ENCODE assay signal across 28 cellular contexts in genomic region chr11:98183034-98183433, GRCh38.
"Had no signal": no experiment of that assay in that cellular context is flagged by ENCODE, and none has a peak within 500 bp of the region (broad histone marks: within the 10 kb centered on the region; RNA-seq: fewer than 3 reads in every experiment).

No MANE protein-coding gene starts in this region.

- DNase-seq: activated B cell treated with CpG ODN at 0.5 μM for 24 hours; activated CD4-positive, alpha-beta T cell treated with anti-CD3 and anti-CD28 coated beads for 36 hours; activated CD4-positive, alpha-beta T cell treated with anti-CD3 and anti-CD28 coated beads, Interleukin-2, amount 50 U/mL, for 4 hours; activated CD8-positive, alpha-beta memory T cell treated with anti-CD3 and anti-CD28 coated beads for 24 hours; activated CD8-positive, alpha-beta memory T cell treated with anti-CD3 and anti-CD28 coated beads, Interleukin-2, amount 50 U/mL, for 4 hours; activated T-cell treated with anti-CD3 and anti-CD28 coated beads, Interleukin-2, amount 50 U/mL, for 24 hours; adrenal gland; brain microvascular endothelial cell; caudate nucleus; effector CD4-positive, alpha-beta T cell; foreskin melanocyte; glutamatergic neuron; immature natural killer cell; lower lobe of right lung; mesendoderm; naive B cell; spleen; stimulated activated CD4-positive, alpha-beta T cell treated with anti-CD3 and anti-CD28 coated beads, Interleukin-4, amount 100 ng/mL, for 24 hours; stimulated activated naive CD8-positive, alpha-beta T cell treated with anti-CD3 and anti-CD28 coated beads, Interleukin-15, Interleukin-2, amounts not matched to agents 100 U/mL and 50 U/mL, for 24 hours; substantia nigra; thyroid gland had no signal

- H3K27me3 Mint-ChIP-seq: activated B cell treated with CpG ODN at 0.5 μM for 24 hours; activated CD4-positive, alpha-beta T cell treated with anti-CD3 and anti-CD28 coated beads for 36 hours; activated naive CD8-positive, alpha-beta T cell; activated T-cell treated with anti-CD3 and anti-CD28 coated beads, Interleukin-2, amount 50 U/mL, for 24 hours; activated T-helper 17 cell treated with anti-CD3 and anti-CD28 coated beads, Interleukin-2, amount 50 U/mL, for 72 hours; dendritic cell treated with granulocyte-macrophage colony-stimulating factor and Interleukin-4, amounts not matched to agents 40 ng/mL and 50 ng/mL, for 4 days; naive B cell; progenitor cell of endocrine pancreas had no signal

- H3K4me2 ChIP-seq: hepatocyte had no signal

- H2AFZ ChIP-seq: hepatocyte had no signal

- H3K36me3 Mint-ChIP-seq: activated naive CD8-positive, alpha-beta T cell; naive B cell had no signal

- H3K27ac Mint-ChIP-seq: activated B cell treated with CpG ODN at 0.5 μM for 24 hours; activated CD4-positive, alpha-beta T cell treated with anti-CD3 and anti-CD28 coated beads for 36 hours; activated naive CD8-positive, alpha-beta T cell; activated T-cell treated with anti-CD3 and anti-CD28 coated beads, Interleukin-2, amount 50 U/mL, for 24 hours; activated T-helper 17 cell treated with anti-CD3 and anti-CD28 coated beads, Interleukin-2, amount 50 U/mL, for 72 hours; dendritic cell treated with granulocyte-macrophage colony-stimulating factor and Interleukin-4, amounts not matched to agents 40 ng/mL and 50 ng/mL, for 4 days; immature natural killer cell; naive B cell; progenitor cell of endocrine pancreas had no signal

- H3K4me1 ChIP-seq: adrenal gland, ascending aorta, lower lobe of right lung, spleen, thyroid gland had no signal

- H3K36me3 ChIP-seq: adrenal gland, ascending aorta, brain microvascular endothelial cell, lower lobe of right lung, spleen, thyroid gland had no signal

- H3K27me3 ChIP-seq: adrenal gland, ascending aorta, brain microvascular endothelial cell, hepatocyte, spleen, thyroid gland had no signal

- H3K4me1 Mint-ChIP-seq: activated B cell treated with CpG ODN at 0.5 μM for 24 hours; activated CD4-positive, alpha-beta T cell treated with anti-CD3 and anti-CD28 coated beads for 36 hours; activated T-helper 17 cell treated with anti-CD3 and anti-CD28 coated beads, Interleukin-2, amount 50 U/mL, for 72 hours; immature natural killer cell; naive B cell had no signal

- ATAC-seq: activated CD4-positive, alpha-beta T cell treated with anti-CD3 and anti-CD28 coated beads for 36 hours; activated T-helper 17 cell treated with anti-CD3 and anti-CD28 coated beads, Interleukin-2, amount 50 U/mL, for 72 hours; left lobe of liver; lower lobe of right lung; stimulated activated naive CD8-positive, alpha-beta T cell treated with anti-CD3 and anti-CD28 coated beads, Interleukin-15, Interleukin-2, amounts not matched to agents 100 U/mL and 50 U/mL, for 24 hours had no signal

- H3K9me3 ChIP-seq: adrenal gland, lower lobe of right lung, thyroid gland had no signal

- H3K4me3 ChIP-seq: adrenal gland, ascending aorta, hepatocyte, lower lobe of right lung, spleen, thyroid gland had no signal

- H3K27ac ChIP-seq: adrenal gland, ascending aorta, brain microvascular endothelial cell, hepatocyte, lower lobe of right lung, spleen, thyroid gland had no signal

- H3K79me2 ChIP-seq: hepatocyte had no signal

- H3K4me3 Mint-ChIP-seq: activated B cell treated with CpG ODN at 0.5 μM for 24 hours; activated CD4-positive, alpha-beta T cell treated with anti-CD3 and anti-CD28 coated beads for 36 hours; activated naive CD8-positive, alpha-beta T cell; activated T-cell treated with anti-CD3 and anti-CD28 coated beads, Interleukin-2, amount 50 U/mL, for 24 hours; activated T-helper 17 cell treated with anti-CD3 and anti-CD28 coated beads, Interleukin-2, amount 50 U/mL, for 72 hours; dendritic cell treated with granulocyte-macrophage colony-stimulating factor and Interleukin-4, amounts not matched to agents 40 ng/mL and 50 ng/mL, for 4 days; immature natural killer cell; naive B cell had no signal
